ENCODE assay signal across 11 cellular contexts in the genomic region with DNA sequence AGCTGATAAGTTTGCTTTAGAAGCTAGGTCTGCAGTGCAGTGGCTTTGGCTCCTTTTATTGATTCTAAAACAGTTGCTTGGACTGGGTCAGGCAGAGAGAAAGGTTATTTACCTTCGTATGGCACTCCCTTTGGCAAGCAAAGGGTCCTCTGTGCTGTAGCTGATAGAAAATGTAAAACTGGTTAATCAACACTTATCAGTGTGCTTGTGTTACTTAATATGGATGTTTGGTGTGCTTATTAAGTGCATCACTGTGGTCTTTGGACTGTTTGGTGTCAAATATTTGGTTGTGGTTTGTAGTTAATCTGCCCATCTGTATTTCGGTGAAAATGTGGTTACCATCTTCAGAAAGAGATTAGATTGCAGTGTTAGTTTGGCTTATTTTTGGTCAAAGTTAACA. TPM values are rescaled to one million over a fixed set of nuclear protein-coding genes. Genes with fewer than 3 reads are reported as not detected.
DNase-seq lines count a peak whose midpoint lies in the region; ATAC-seq and TF ChIP-seq lines count a peak whose summit lies in the region.
"Had no signal": no experiment of that assay in that cellular context is flagged by ENCODE, and none has a peak within 500 bp of the region (broad histone marks: within the 10 kb centered on the region; RNA-seq: fewer than 3 reads in every experiment).

No MANE protein-coding gene starts in this region.

- CTCF ChIA-PET in PC-9 (lab: Charles Lee) = no interaction called here

- no peaks in the 10 kb centered on the region; the same call in 1 of the 2 replicates for H3K9me3 Mint-ChIP-seq in HFFc6

- peaks cover 0 to 26% (median 10%) of the 10 kb centered on the region in 11 experiments; a peak in 12 of 22 replicates for H3K36me3 ChIP-seq in BLaER1 treated with 17β-estradiol and CSF1 and Interleukin-3, amounts not matched to agents 10 nM and 100 nM
- no peaks in the 10 kb centered on the region for H3K36me3 ChIP-seq in PC-9 (ENCODE audit: low read depth)

- no peak overlapping the region for H3K27ac ChIP-seq in BLaER1 treated with 17β-estradiol and CSF1 and Interleukin-3, amounts not matched to agents 10 nM and 100 nM
- H3K27ac ChIP-seq in PC-9 = no peak overlapping the region
- H3K27ac ChIP-seq: body of pancreas had no signal

- peak; percentile 61 for ATAC-seq in GM19438 (IDR thresholded peaks at IDR 0.05; ENCODE audit: low read depth, unreplicated experiment)
- ATAC-seq in HG03045 (IDR thresholded peaks at IDR 0.05; ENCODE audit: unreplicated experiment) = peak; percentile 38
- ATAC-seq: body of pancreas had no signal

- H3K9ac ChIP-seq in BLaER1 treated with 17β-estradiol and CSF1 and Interleukin-3, amounts not matched to agents 10 nM and 100 nM = no peak overlapping the region

- peaks cover 16 to 29% (median 24%) of the 10 kb centered on the region in 11 experiments; a peak in 21 of 22 replicates for H3K9me3 ChIP-seq in BLaER1 treated with 17β-estradiol and CSF1 and Interleukin-3, amounts not matched to agents 10 nM and 100 nM (replicated peaks in 1 of 11)
- H3K9me3 ChIP-seq in PC-9 (ENCODE audit: insufficient read depth, low read depth) = no peaks in the 10 kb centered on the region
- H3K9me3 ChIP-seq: body of pancreas had no signal

- TF ChIP-seq CTCF in PC-9 (conservative IDR thresholded peaks at IDR 0.05) (no peak), HFFc6 (IDR thresholded peaks at IDR 0.05) (no peak)

- no peaks in the 10 kb centered on the region for H3K27me3 Mint-ChIP-seq in HFFc6 (ENCODE audit: insufficient read depth)

- no peaks in the 10 kb centered on the region for H3K27me3 ChIP-seq in BLaER1 treated with 17β-estradiol and CSF1 and Interleukin-3, amounts not matched to agents 10 nM and 100 nM
- no peaks in the 10 kb centered on the region for H3K27me3 ChIP-seq in PC-9 (ENCODE audit: insufficient read depth, low read depth)
- H3K27me3 ChIP-seq: body of pancreas had no signal

- H3K9me2 ChIP-seq in PC-9 (ENCODE audit: insufficient read depth) = no peaks in the 10 kb centered on the region

- H2AFZ ChIP-seq in PC-9 = no peak overlapping the region

- intact Hi-C loops in PC-9 (cut with micrococcal nuclease; ENCODE audit: unreplicated experiment) = no loop called here

- no TSS peak for BruUV-seq in PC-9 (replicated peaks; lab: Mats Ljungman, UMichigan)

- H3K27ac Mint-ChIP-seq in HFFc6 = no peak overlapping the region

- H3K4me3 Mint-ChIP-seq in HFFc6 = no peak overlapping the region

- H3K4me1 Mint-ChIP-seq in HFFc6 (ENCODE audit: low read depth) = peaks cover 36% of the 10 kb centered on the region

- peaks cover 21% of the 10 kb centered on the region for H3K36me3 Mint-ChIP-seq in HFFc6 (ENCODE audit: low read depth)

- peak overlapping the region in 7 of 11 experiments; percentile 1 to 44 (median 5); a peak in 6 of 22 replicates for H3K4me2 ChIP-seq in BLaER1 treated with 17β-estradiol and CSF1 and Interleukin-3, amounts not matched to agents 10 nM and 100 nM
- peak overlapping the region; percentile 29 for H3K4me2 ChIP-seq in PC-9

- DNase-seq in PC-9 (peak in 1 of 2 experiments; percentile 75), activated gamma-delta T cell treated with Interleukin-2 at 50 U/mL for 16 hours (no peak), HPDE6-E6E7 (ENCODE audit: extremely low spot score) (no peak), amniotic stem cell (lab: John Stamatoyannopoulos, UW) (no peak), HFFc6 (no peak)
- DNase-seq: activated CD4-positive, alpha-beta T cell treated with anti-CD3 and anti-CD28 coated beads, Interleukin-2, amount 50 U/mL, for 4 hours; body of pancreas; stimulated activated CD4-positive, alpha-beta T cell treated with anti-CD3 and anti-CD28 coated beads, Interleukin-2, amount 100 ng/mL, for 48 hours had no signal

- POLR2A ChIA-PET in PC-9 (lab: Charles Lee; ENCODE audit: unreplicated experiment) = interaction anchor here (0.6 kb wide), 1 partner anchor 393 kb away, joined by 9 read pairs; no protein-coding TSS in a partner anchor

- H3K4me1 ChIP-seq in BLaER1 treated with 17β-estradiol and CSF1 and Interleukin-3, amounts not matched to agents 10 nM and 100 nM = peaks cover 7 to 30% (median 14%) of the 10 kb centered on the region in 10 experiments; a peak in 19 of 20 replicates
- H3K4me1 ChIP-seq in PC-9 (replicated peaks; ENCODE audit: insufficient read depth) = peaks cover 12% of the 10 kb centered on the region

- H4K20me1 ChIP-seq in BLaER1 treated with 17β-estradiol and CSF1 and Interleukin-3, amounts not matched to agents 10 nM and 100 nM = peaks cover 0 to 85% (median 4%) of the 10 kb centered on the region in 11 experiments; a peak in 8 of 22 replicates
- peaks cover 26% of the 10 kb centered on the region for H4K20me1 ChIP-seq in PC-9 (ENCODE audit: insufficient read depth)

- peaks cover 71% of the 10 kb centered on the region for H3K79me2 ChIP-seq in PC-9 (ENCODE audit: low read depth)

- no peak overlapping the region for H3K4me3 ChIP-seq in BLaER1 treated with 17β-estradiol and CSF1 and Interleukin-3, amounts not matched to agents 10 nM and 100 nM
- no peak overlapping the region for H3K4me3 ChIP-seq in PC-9
- H3K4me3 ChIP-seq: body of pancreas had no signal

- H3F3A ChIP-seq in PC-9 (ENCODE audit: insufficient read depth, low read depth) = 0 out of 2 replicates have a peak, but pooled peaks cover 13% of the 10 kb centered on the region

RNA-seq across cellular contexts. Expression of a gene that starts 16.0 kb away (rescaled TPM):
- 45.0 and 48.7 TPM in 2 replicates for total RNA-seq in PC-9 (2021)
- total RNA-seq in HFFc6 (2021; fragmentation: NEBNext Ultra II Directional; extraction: Animal tissue kit (Norgen Biotek cat#: 25700)) = 10 to 100 TPM; 38.2 to 53.0 (median 47.2) TPM
